ENCODE assay signal across 1 cellular context in genomic region chr19:35990771-35991730, GRCh38.
TF ChIP-seq lines count a peak whose summit lies in the region.

No MANE protein-coding gene starts in this region.

TF ChIP-seq in A549, 52 proteins besides CTCF, POLR2A, EP300 and RAD21 (continued from another document):
- TF ChIP-seq PHF8 (IDR thresholded peaks at IDR 0.05; ENCODE audit: borderline replicate concordance, low read depth): no peak
- no peak for TF ChIP-seq TP53 (CRISPR knock-in tag; IDR thresholded peaks at IDR 0.05)
- TF ChIP-seq NR3C1 (IDR thresholded peaks at IDR 0.05): no peak
- TF ChIP-seq HDAC2 (IDR thresholded peaks at IDR 0.05): no peak
- no peak for TF ChIP-seq SREBF2 (IDR thresholded peaks at IDR 0.05)
- TF ChIP-seq, protein P1, sequence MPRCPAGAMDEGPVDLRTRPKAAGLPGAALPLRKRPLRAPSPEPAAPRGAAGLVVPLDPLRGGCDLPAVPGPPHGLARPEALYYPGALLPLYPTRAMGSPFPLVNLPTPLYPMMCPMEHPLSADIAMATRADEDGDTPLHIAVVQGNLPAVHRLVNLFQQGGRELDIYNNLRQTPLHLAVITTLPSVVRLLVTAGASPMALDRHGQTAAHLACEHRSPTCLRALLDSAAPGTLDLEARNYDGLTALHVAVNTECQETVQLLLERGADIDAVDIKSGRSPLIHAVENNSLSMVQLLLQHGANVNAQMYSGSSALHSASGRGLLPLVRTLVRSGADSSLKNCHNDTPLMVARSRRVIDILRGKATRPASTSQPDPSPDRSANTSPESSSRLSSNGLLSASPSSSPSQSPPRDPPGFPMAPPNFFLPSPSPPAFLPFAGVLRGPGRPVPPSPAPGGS (IDR thresholded peaks at IDR 0.05): no peak
- no peak for TF ChIP-seq ESRRA (IDR thresholded peaks at IDR 0.05; ENCODE audit: borderline replicate concordance, low read length)
- no peak for TF ChIP-seq SMC3 (IDR thresholded peaks at IDR 0.05)
TF ChIP-seq in A549: peak in this region for 0.
